1 cellular context compared by ENCODE assay signal in the genomic region with DNA sequence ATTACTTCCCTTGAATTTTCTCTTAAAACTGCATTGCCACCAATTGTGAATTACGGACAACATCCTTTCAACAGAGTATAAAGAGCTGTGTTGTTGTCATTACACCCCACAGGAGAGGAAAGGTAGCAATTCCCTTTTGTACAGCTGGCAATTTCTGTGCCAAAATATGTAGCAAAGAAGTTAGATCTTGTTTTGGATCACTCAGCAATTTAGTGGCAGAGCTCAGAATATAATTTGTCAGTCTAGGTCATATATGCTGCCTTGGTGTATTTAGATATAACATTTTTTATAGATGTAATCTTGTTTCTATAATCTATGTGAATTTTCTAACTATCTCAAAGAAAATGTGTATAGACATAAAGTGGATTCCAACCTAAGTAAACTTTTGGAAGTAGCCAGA.
TF ChIP-seq lines count a peak whose summit lies in the region.

No MANE protein-coding gene starts in this region.

TF ChIP-seq in HepG2, 621 proteins besides CTCF, POLR2A, EP300 and RAD21:
- TF ChIP-seq MAFK (conservative IDR thresholded peaks at IDR 0.05 in 1 of 2, IDR thresholded peaks at IDR 0.05 in 1 of 2; ENCODE audit: low read length in 2 of 2): peak; percentile 50 to 68; a peak in 3 of 4 replicates
- peak; percentile 45; the same call in 1 of the 2 replicates for TF ChIP-seq MAFF (IDR thresholded peaks at IDR 0.05; ENCODE audit: low read depth, low read length)
- TF ChIP-seq DR1 (CRISPR knock-in tag; IDR thresholded peaks at IDR 0.05): no peak
